Comparison of ENCODE assay signal across 9 cellular contexts in the genomic region with DNA sequence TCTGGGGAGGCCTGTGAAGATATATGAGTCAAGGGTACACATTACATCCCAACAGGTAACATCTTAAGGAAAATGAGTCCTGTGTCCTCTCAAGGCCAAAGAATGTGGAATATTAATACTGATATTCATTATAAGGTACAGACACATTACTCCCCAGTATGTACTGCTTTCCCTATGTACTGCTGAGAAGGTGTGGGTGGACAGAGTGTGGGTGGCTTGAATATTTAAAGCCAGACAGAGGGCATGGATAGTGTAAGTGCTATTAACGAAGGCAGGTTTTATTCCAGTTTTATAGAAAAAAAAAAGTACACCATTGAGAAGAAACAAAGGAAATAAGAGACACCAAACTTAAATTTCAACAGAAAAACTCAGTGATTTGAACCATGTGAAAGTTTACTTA.
"Had no signal": no experiment of that assay in that cellular context is flagged by ENCODE, and none has a peak within 500 bp of the region (broad histone marks: within the 10 kb centered on the region; RNA-seq: fewer than 3 reads in every experiment).

No MANE protein-coding gene starts in this region.

- DNase-seq: GM23248, GOT3, H7, H9, HCEC 1CT, HFFc6 had no signal

- H3K4me3 Mint-ChIP-seq: GM23338, H9, HFFc6 had no signal

- ATAC-seq: GM23338, HCT116 had no signal

- H3K9me3 Mint-ChIP-seq: GM23338, H9 had no signal

- H3K27ac ChIP-seq: GM23248 had no signal

- H3K4me3 ChIP-seq: GM23248, GM23338, HAP-1 had no signal

- H3K36me3 ChIP-seq: HAP-1 had no signal

- H3K4me1 ChIP-seq: HAP-1 had no signal

- H3K4me1 Mint-ChIP-seq: GM23338, H9 had no signal

- H3K9me3 ChIP-seq: HAP-1 had no signal

- H3K27ac Mint-ChIP-seq: GM23338, H9, HFFc6 had no signal
